In genomic region chr1:6559161-6559560, GRCh38 we compare ENCODE assay signal across 13 cellular contexts. TPM values are rescaled to one million over a fixed set of nuclear protein-coding genes. Genes with fewer than 3 reads are reported as not detected.
"Had no signal": no experiment of that assay in that cellular context is flagged by ENCODE, and none has a peak within 500 bp of the region (broad histone marks: within the 10 kb centered on the region; RNA-seq: fewer than 3 reads in every experiment).

No MANE protein-coding gene starts in this region.

RNA-seq across cellular contexts. Expression of gene TAS1R1, which starts 4.1 kb away (rescaled TPM):
- total RNA-seq: endothelial cell of umbilical vein, esophagus mucosa, esophagus squamous epithelium, gastrocnemius medialis, glomerular endothelial cell, heart right ventricle, kidney epithelial cell, left cardiac atrium, left lung, left ventricle myocardium superior, lung microvascular endothelial cell, mesenteric fat pad, mesothelial cell of epicardium had no signal
